2 cellular contexts compared by ENCODE assay signal in genomic region chr11:68002575-68002942, GRCh38.
TF ChIP-seq lines count a peak whose summit lies in the region.

No MANE protein-coding gene starts in this region.

TF ChIP-seq in GM23338, 12 proteins besides CTCF, POLR2A, EP300 and RAD21:
- TF ChIP-seq ZNF331 (CRISPR knock-in tag; IDR thresholded peaks at IDR 0.05; ENCODE audit: low read depth) = no peak
- TF ChIP-seq ETS1 (IDR thresholded peaks at IDR 0.05) = no peak
- TF ChIP-seq ZNF462 (CRISPR knock-in tag; IDR thresholded peaks at IDR 0.05) = no peak
- no peak for TF ChIP-seq JUNB (IDR thresholded peaks at IDR 0.05; ENCODE audit: unreplicated experiment)
- no peak for TF ChIP-seq ZNF114 (CRISPR knock-in tag; IDR thresholded peaks at IDR 0.05)
- no peak for TF ChIP-seq CREB1 (CRISPR knock-in tag; IDR thresholded peaks at IDR 0.05; ENCODE audit: low read depth)
- TF ChIP-seq NANOG (IDR thresholded peaks at IDR 0.05; ENCODE audit: borderline replicate concordance) = no peak

TF ChIP-seq in HepG2, 621 proteins besides CTCF, POLR2A, EP300 and RAD21:
- no peak for TF ChIP-seq ZNF572 (CRISPR knock-in tag; IDR thresholded peaks at IDR 0.05)
- no peak for TF ChIP-seq PTBP1 (IDR thresholded peaks at IDR 0.05; ENCODE audit: low read depth, low read length, poor library complexity, severe bottlenecking)
- 0 out of 2 replicates have a peak, but pooled peaks have one; percentile 47 for TF ChIP-seq ZFP91 (CRISPR knock-in tag; IDR thresholded peaks at IDR 0.05; ENCODE audit: borderline replicate concordance)
- peak; percentile 20; the same call in 1 of the 2 replicates for TF ChIP-seq ZNF687 (CRISPR knock-in tag; IDR thresholded peaks at IDR 0.05)
- no peak; the same call in 1 of the 2 replicates for TF ChIP-seq UBTF (CRISPR knock-in tag; IDR thresholded peaks at IDR 0.05)
